Comparison of ENCODE assay signal across 24 cellular contexts in genomic region chr15:37041836-37042235, GRCh38.
"Had no signal": no experiment of that assay in that cellular context is flagged by ENCODE, and none has a peak within 500 bp of the region (broad histone marks: within the 10 kb centered on the region; RNA-seq: fewer than 3 reads in every experiment).

No MANE protein-coding gene starts in this region.

- H3K27me3 ChIP-seq: colonic mucosa, esophagus squamous epithelium, gastrocnemius medialis, heart right ventricle, left lung had no signal

- H3K4me1 ChIP-seq: colonic mucosa, gastrocnemius medialis had no signal

- ATAC-seq: effector memory CD8-positive, alpha-beta T cell; esophagus mucosa; gastrocnemius medialis; heart right ventricle; left cardiac atrium; left lung; left ventricle myocardium superior; lower lobe of right lung had no signal

- H3K27ac ChIP-seq: colonic mucosa, epithelial cell of prostate, esophagus squamous epithelium, gastrocnemius medialis, heart right ventricle, left lung, lower lobe of right lung had no signal

- H3K9me3 ChIP-seq: colonic mucosa, esophagus squamous epithelium, gastrocnemius medialis, heart right ventricle, left lung, lower lobe of right lung had no signal

- FAIRE-seq: endometrium, islet of Langerhans, keratinocyte had no signal

- DNase-seq: colonic mucosa; cortex of kidney; effector CD8-positive, alpha-beta T cell; effector memory CD8-positive, alpha-beta T cell; endodermal cell; erythroblast; esophagus squamous epithelium; foreskin fibroblast; foreskin melanocyte; gastrocnemius medialis; glutamatergic neuron; head of caudate nucleus; heart right ventricle; hippocampal formation; left cardiac atrium; left lung; left ventricle myocardium superior; lower lobe of right lung; mesenchymal stem cell had no signal

- H3K4me3 ChIP-seq: colonic mucosa, esophagus squamous epithelium, gastrocnemius medialis, heart right ventricle, left lung, lower lobe of right lung had no signal

- H3K36me3 ChIP-seq: colonic mucosa, gastrocnemius medialis, left lung, lower lobe of right lung had no signal
